Comparison of ENCODE assay signal across 8 cellular contexts in the genomic region with DNA sequence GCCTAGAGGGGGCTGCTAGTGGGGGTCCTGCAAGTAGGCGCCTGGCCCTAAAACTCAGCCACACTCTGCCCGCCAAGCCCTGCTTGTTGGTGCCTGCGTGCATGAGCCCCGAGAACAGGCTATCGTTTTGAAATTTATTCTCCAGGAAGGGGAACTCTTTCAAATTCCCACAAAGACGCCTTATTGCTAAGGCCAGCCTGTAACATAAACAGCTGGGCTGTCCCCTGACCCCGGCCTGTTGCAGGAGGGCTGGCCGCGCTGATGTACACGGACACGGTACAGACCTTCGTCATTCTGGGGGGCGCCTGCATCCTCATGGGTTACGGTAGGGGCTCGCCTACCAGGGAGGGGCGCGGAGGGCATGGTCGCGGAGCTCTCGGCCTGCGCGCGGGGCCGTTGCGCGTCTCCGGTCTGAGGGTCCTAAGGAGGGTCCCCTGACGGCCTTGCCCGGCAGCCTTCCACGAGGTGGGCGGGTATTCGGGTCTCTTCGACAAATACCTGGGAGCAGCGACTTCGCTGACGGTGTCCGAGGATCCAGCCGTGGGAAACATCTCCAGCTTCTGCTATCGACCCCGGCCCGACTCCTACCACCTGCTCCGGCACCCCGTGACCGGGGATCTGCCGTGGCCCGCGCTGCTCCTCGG. TPM values are rescaled to one million over a fixed set of nuclear protein-coding genes. Genes with fewer than 3 reads are reported as not detected.
DNase-seq lines count a peak whose midpoint lies in the region; ATAC-seq, FAIRE-seq and TF ChIP-seq lines count a peak whose summit lies in the region.

No MANE protein-coding gene starts in this region.

- DNase-seq in AG10803 (ENCODE audit: low read depth) (no peak), HTR-8/SVneo (ENCODE audit: insufficient read length, low spot score) (no peak), NCI-H146 treated with DMSO at 0.1 percent for 48 hours (lab: John Stamatoyannopoulos, UW; ENCODE audit: unreplicated experiment) (no peak), endothelial cell (ENCODE audit: low spot score) (no peak)
- DNase-seq in naive thymus-derived CD8-positive, alpha-beta T cell, result peak in 1 of 10 donors; percentile 23
- no peak for DNase-seq in stimulated activated CD4-positive, alpha-beta T cell treated with anti-CD3 and anti-CD28 coated beads, Interleukin-1b, Interleukin-23, amount 100 ng/mL, for 48 hours

- H3K36me3 ChIP-seq in duodenal mucosa (ENCODE audit: control insufficient read depth in 1 of 2, insufficient read depth in 2 of 2, low read length in 2 of 2), result peaks cover 0 to 16% of the 10 kb centered on the region in 2 donors

- TF ChIP-seq CTCF in AG10803 (conservative IDR thresholded peaks at IDR 0.05; ENCODE audit: low read length) (no peak), endothelial cell (IDR thresholded peaks at IDR 0.05; ENCODE audit: unreplicated experiment) (no peak)

- no peaks in the 10 kb centered on the region for H3K27me3 ChIP-seq in duodenal mucosa (ENCODE audit: control insufficient read depth in 1 of 2, insufficient read depth in 2 of 2, low read length in 2 of 2)

- H3K27me3 Mint-ChIP-seq in naive thymus-derived CD8-positive, alpha-beta T cell, result no peaks in the 10 kb centered on the region
- peaks cover 32% of the 10 kb centered on the region for H3K27me3 Mint-ChIP-seq in endothelial cell (ENCODE audit: unreplicated experiment)

- peak overlapping the region; percentile 31 to 90 (median 86) for H3K27ac Mint-ChIP-seq in naive thymus-derived CD8-positive, alpha-beta T cell
- no peak overlapping the region for H3K27ac Mint-ChIP-seq in endothelial cell (ENCODE audit: unreplicated experiment)

- ATAC-seq in naive thymus-derived CD8-positive, alpha-beta T cell, result peak in 1 of 2 donors; percentile 20
- ATAC-seq in GM18505 (IDR thresholded peaks at IDR 0.05; ENCODE audit: unreplicated experiment), result no peak

- H3K27ac ChIP-seq in duodenal mucosa (ENCODE audit: low read depth, low read length), result no peak overlapping the region

- H3K4me1 ChIP-seq in duodenal mucosa (ENCODE audit: control insufficient read depth in 1 of 2, insufficient read depth in 2 of 2, low read length in 2 of 2), result peaks cover 14 to 19% of the 10 kb centered on the region in 2 donors

- H3K4me3 ChIP-seq in AG10803 (ENCODE audit: low read length) (peak overlapping the region; percentile 60), duodenal mucosa (ENCODE audit: low read depth in 1 of 2, low read length in 2 of 2) (peak overlapping the region; percentile 54 to 77)

- H3K9me3 ChIP-seq in duodenal mucosa (ENCODE audit: control insufficient read depth in 1 of 2, low read length in 2 of 2), result no peaks in the 10 kb centered on the region

- H3K9me3 Mint-ChIP-seq in naive thymus-derived CD8-positive, alpha-beta T cell, result no peaks in the 10 kb centered on the region
- no peaks in the 10 kb centered on the region for H3K9me3 Mint-ChIP-seq in endothelial cell (ENCODE audit: unreplicated experiment)

- H3K4me1 Mint-ChIP-seq in naive thymus-derived CD8-positive, alpha-beta T cell, result peaks cover 2 to 22% (median 18%) of the 10 kb centered on the region in 4 donors
- no peaks in the 10 kb centered on the region for H3K4me1 Mint-ChIP-seq in endothelial cell (ENCODE audit: unreplicated experiment)

- no peak for TF ChIP-seq POLR2A in GM18505 (IDR thresholded peaks at IDR 0.05; ENCODE audit: borderline replicate concordance, extremely low read depth, insufficient read depth, insufficient read length)

- H3K9ac ChIP-seq in duodenal mucosa (ENCODE audit: low read depth in 1 of 2, low read length in 2 of 2), result peak overlapping the region; percentile 21 to 43

- H3K36me3 Mint-ChIP-seq in naive thymus-derived CD8-positive, alpha-beta T cell, result peaks cover 0 to 7% (median 1%) of the 10 kb centered on the region in 3 donors
- peaks cover 13% of the 10 kb centered on the region for H3K36me3 Mint-ChIP-seq in endothelial cell (ENCODE audit: low read depth, unreplicated experiment)

- FAIRE-seq in HTR-8/SVneo (lab: Jason Lieb, UNC), result peak; percentile 20

- POLR2A ChIA-PET in naive thymus-derived CD8-positive, alpha-beta T cell (lab: Charles Lee), result interaction anchor here (0.5 to 6.1 kb wide), 12 partner anchors 9 to 610 kb away, joined by 3 to 67 read pairs (median 6); partner anchors contain the start of genes ARMC5, FUS and RUSF1

- H3K4me3 Mint-ChIP-seq in naive thymus-derived CD8-positive, alpha-beta T cell, result peak overlapping the region; percentile 88 to 95 (median 92)
- H3K4me3 Mint-ChIP-seq in endothelial cell (ENCODE audit: unreplicated experiment), result no peak overlapping the region

RNA-seq across cellular contexts. Expression of gene SLC5A2, which starts 4.3 kb away (rescaled TPM):
- total RNA-seq in naive thymus-derived CD8-positive, alpha-beta T cell, result 1 to 10 TPM; 3.5 to 4.7 TPM
- polyA plus RNA-seq in naive thymus-derived CD8-positive, alpha-beta T cell, result 1 to 10 TPM; 2.3 to 2.5 (median 2.5) TPM
- not detected for total RNA-seq in endothelial cell (ENCODE audit: unreplicated experiment)

RNA-seq across cellular contexts. Expression of gene TGFB1I1, which starts 15.2 kb away (rescaled TPM):
- under 1 TPM; 0.58 to 0.68 TPM for total RNA-seq in naive thymus-derived CD8-positive, alpha-beta T cell
- under 1 TPM; 0.08 to 0.22 (median 0.20) TPM for polyA plus RNA-seq in naive thymus-derived CD8-positive, alpha-beta T cell
- total RNA-seq in endothelial cell (ENCODE audit: unreplicated experiment), result 42.5 TPM

RNA-seq across cellular contexts. Expression of gene RUSF1, which starts 21.0 kb away (rescaled TPM):
- 100 to 1,000 TPM; 108 to 110 TPM for total RNA-seq in naive thymus-derived CD8-positive, alpha-beta T cell
- polyA plus RNA-seq in naive thymus-derived CD8-positive, alpha-beta T cell, result 10 to 100 TPM; 15.3 to 28.6 (median 22.3) TPM
- 54.2 TPM for total RNA-seq in endothelial cell (ENCODE audit: unreplicated experiment)

RNA-seq across cellular contexts. Expression of gene ARMC5, which starts 27.9 kb away (rescaled TPM):
- total RNA-seq in naive thymus-derived CD8-positive, alpha-beta T cell, result 10 to 100 TPM; 11.1 to 12.0 TPM
- 1 to 10 TPM; 6.2 to 9.8 (median 8.0) TPM for polyA plus RNA-seq in naive thymus-derived CD8-positive, alpha-beta T cell
- 15.9 TPM for total RNA-seq in endothelial cell (ENCODE audit: unreplicated experiment)

RNA-seq across cellular contexts. Expression of gene AHSP, which starts 40.5 kb away (rescaled TPM):
- total RNA-seq in naive thymus-derived CD8-positive, alpha-beta T cell, result not detected
- not detected for polyA plus RNA-seq in naive thymus-derived CD8-positive, alpha-beta T cell
- not detected for total RNA-seq in endothelial cell (ENCODE audit: unreplicated experiment)

Comparison
In these comparisons a context has a peak if more than half of its experiments do, and no peak if none do; other contexts are left out.
1. RNA of gene TGFB1I1, which starts 15.2 kb away (total RNA-seq): 42.5 TPM in endothelial cell (single experiment); 0.58 to 0.68 TPM in naive thymus-derived CD8-positive, alpha-beta T cell; every median in the first group is over 10 times any median in the second.